In genomic region chr6:29647927-29648642, GRCh38 we compare ENCODE assay signal across 2 cellular contexts.
TF ChIP-seq lines count a peak whose summit lies in the region.

No MANE protein-coding gene starts in this region.

TF ChIP-seq in HEK293, 187 proteins besides CTCF, POLR2A, EP300 and RAD21 (continued from another document):
- TF ChIP-seq SALL2 (tag by site-specific recombination; IDR thresholded peaks at IDR 0.05; ENCODE audit: borderline replicate concordance): no peak
- TF ChIP-seq ZNF335 (tag by site-specific recombination; conservative IDR thresholded peaks at IDR 0.05): peak; percentile 33; the same call in 1 of the 2 replicates
- TF ChIP-seq IKZF3 (tag by site-specific recombination; IDR thresholded peaks at IDR 0.05): peak; percentile 80
- no peak for TF ChIP-seq ZIC2 (tag by site-specific recombination; IDR thresholded peaks at IDR 0.05)
- TF ChIP-seq SCRT2 (tag by site-specific recombination; IDR thresholded peaks at IDR 0.05): no peak
- no peak for TF ChIP-seq TCF7L2 (IDR thresholded peaks at IDR 0.05; ENCODE audit: borderline replicate concordance, low read depth, low read length)
- no peak for TF ChIP-seq SETDB1 (IDR thresholded peaks at IDR 0.05; ENCODE audit: insufficient read length, low read length)
- no peak for TF ChIP-seq ZNF354C (tag by site-specific recombination; IDR thresholded peaks at IDR 0.05; ENCODE audit: borderline replicate concordance, low read depth)
- TF ChIP-seq SP2 (tag by site-specific recombination; IDR thresholded peaks at IDR 0.05): no peak
- no peak for TF ChIP-seq ZFP37 (tag by site-specific recombination; IDR thresholded peaks at IDR 0.05)
- TF ChIP-seq ZNF211 (tag by site-specific recombination; IDR thresholded peaks at IDR 0.05; ENCODE audit: low read depth): no peak
- no peak for TF ChIP-seq ZNF416 (tag by site-specific recombination; IDR thresholded peaks at IDR 0.05)
- no peak for TF ChIP-seq ZNF274 (IDR thresholded peaks at IDR 0.05; ENCODE audit: low read length)
- TF ChIP-seq ZNF274 (tag by site-specific recombination; IDR thresholded peaks at IDR 0.05; ENCODE audit: borderline replicate concordance): no peak
- no peak for TF ChIP-seq ZNF239 (tag by site-specific recombination; IDR thresholded peaks at IDR 0.05)
- TF ChIP-seq ZNF311 (tag by site-specific recombination; IDR thresholded peaks at IDR 0.05; ENCODE audit: borderline replicate concordance): no peak
- TF ChIP-seq ZNF114 (tag by site-specific recombination; IDR thresholded peaks at IDR 0.05): no peak

TF ChIP-seq in SK-N-SH, 30 proteins besides CTCF, POLR2A, EP300 and RAD21 (continued from another document):
- no peak for TF ChIP-seq MXI1 (IDR thresholded peaks at IDR 0.05; ENCODE audit: low read depth, low read length)
- peak; percentile 67 for TF ChIP-seq RFX5 (IDR thresholded peaks at IDR 0.05; ENCODE audit: low read length)
